36 cellular contexts compared by ENCODE assay signal in the genomic region with DNA sequence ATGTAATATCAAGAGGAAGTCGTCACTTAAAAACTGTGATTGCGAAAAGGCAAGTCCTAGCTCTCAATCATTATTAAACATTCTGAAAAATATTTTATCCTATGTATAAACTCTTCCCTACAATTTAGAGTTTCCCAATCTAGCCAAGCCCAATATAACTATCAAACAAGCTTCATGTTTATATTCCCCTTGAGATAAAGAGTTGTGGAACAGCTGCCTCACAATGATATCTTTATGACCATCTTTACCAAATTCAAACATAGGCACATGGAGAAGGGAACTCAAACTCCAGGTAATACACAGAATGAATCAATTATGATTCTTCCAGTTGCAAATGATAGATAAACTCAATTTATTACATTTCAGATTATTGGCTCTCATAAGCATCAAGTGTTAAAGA.
"Had no signal": no experiment of that assay in that cellular context is flagged by ENCODE, and none has a peak within 500 bp of the region (broad histone marks: within the 10 kb centered on the region; RNA-seq: fewer than 3 reads in every experiment).

No MANE protein-coding gene starts in this region.

- DNase-seq: activated CD4-positive, alpha-beta memory T cell treated with anti-CD3 and anti-CD28 coated beads, Interleukin-2, amount 10 ng/mL, durations not matched to agents 7 days and 5 days; activated CD4-positive, alpha-beta T cell treated with anti-CD3 and anti-CD28 coated beads for 1 hour; activated CD4-positive, alpha-beta T cell treated with anti-CD3 and anti-CD28 coated beads for 36 hours; activated CD4-positive, alpha-beta T cell treated with anti-CD3 and anti-CD28 coated beads for 48 hours; activated CD4-positive, alpha-beta T cell treated with anti-CD3 and anti-CD28 coated beads, Interleukin-2, amount 10 ng/mL, durations not matched to agents 7 days and 5 days; activated CD4-positive, alpha-beta T cell treated with anti-CD3 and anti-CD28 coated beads, Interleukin-2, amount 50 U/mL, for 48 hours; activated CD4-positive, CD25-positive, alpha-beta regulatory T cell; activated CD8-positive, alpha-beta memory T cell treated with anti-CD3 and anti-CD28 coated beads, Interleukin-2, amount 50 U/mL, for 4 hours; activated effector memory CD4-positive, alpha-beta T cell treated with anti-CD3 and anti-CD28 coated beads, Interleukin-2, amount 50 U/mL, for 16 hours; activated gamma-delta T cell treated with Interleukin-2 at 50 U/mL for 16 hours; activated naive CD4-positive, alpha-beta T cell; activated naive CD4-positive, alpha-beta T cell treated with anti-CD3 and anti-CD28 coated beads for 36 hours; activated naive CD4-positive, alpha-beta T cell treated with anti-CD3 and anti-CD28 coated beads, Interleukin-2, amount 50 U/mL, for 16 hours; activated naive CD8-positive, alpha-beta T cell treated with anti-CD3 and anti-CD28 coated beads for 36 hours; activated T-cell treated with anti-CD3 and anti-CD28 coated beads for 4 hours; activated T-cell treated with anti-CD3 and anti-CD28 coated beads, Interleukin-2, amount 50 U/mL, for 1 hour; activated T-cell treated with anti-CD3 and anti-CD28 coated beads, Interleukin-2, amount 50 U/mL, for 4 hours; activated T-cell treated with anti-CD3 and anti-CD28 coated beads, Interleukin-2, amount 50 U/mL, for 72 hours; adrenal gland; amniotic stem cell; aorta; body of pancreas; brain microvascular endothelial cell; central memory CD4-positive, alpha-beta T cell; SW 1271; T-helper 1 cell; T-helper 2 cell; T-helper 9 cell; WERI-Rb-1 had no signal

- H3K9me3 ChIP-seq: adrenal gland, body of pancreas, breast epithelium had no signal

- ATAC-seq: activated CD4-positive, alpha-beta T cell treated with anti-CD3 and anti-CD28 coated beads for 36 hours; activated CD4-positive, CD25-positive, alpha-beta regulatory T cell treated with anti-CD3 and anti-CD28 coated beads, Interleukin-2, amount 50 U/mL, for 24 hours; activated naive CD4-positive, alpha-beta T cell treated with anti-CD3 and anti-CD28 coated beads, Interleukin-2, amount 50 U/mL, for 72 hours; activated T-cell treated with anti-CD3 and anti-CD28 coated beads, Interleukin-2, amount 50 U/mL, for 4 hours; activated T-cell treated with anti-CD3 and anti-CD28 coated beads, Interleukin-2, amount 50 U/mL, for 72 hours; activated T-helper 17 cell treated with anti-CD3 and anti-CD28 coated beads, Interleukin-2, amount 50 U/mL, for 72 hours; body of pancreas; WTC11 had no signal

- H3K4me3 ChIP-seq: adrenal gland, body of pancreas, breast epithelium had no signal

- H3K27me3 ChIP-seq: adrenal gland, body of pancreas, brain microvascular endothelial cell, breast epithelium had no signal

- H3K36me3 ChIP-seq: adrenal gland, brain microvascular endothelial cell, breast epithelium, WERI-Rb-1 had no signal

- H3K4me1 ChIP-seq: adrenal gland, body of pancreas, breast epithelium had no signal

- FAIRE-seq: astrocyte, TTC549 had no signal

- H3K27ac ChIP-seq: adrenal gland, body of pancreas, brain microvascular endothelial cell, breast epithelium, WERI-Rb-1 had no signal
